Comparison of ENCODE assay signal across 11 cellular contexts in genomic region chr19:13872339-13872694, GRCh38. TPM values are rescaled to one million over a fixed set of nuclear protein-coding genes. Genes with fewer than 3 reads are reported as not detected.
DNase-seq lines count a peak whose midpoint lies in the region; ATAC-seq and TF ChIP-seq lines count a peak whose summit lies in the region.
"Had no signal": no experiment of that assay in that cellular context is flagged by ENCODE, and none has a peak within 500 bp of the region (broad histone marks: within the 10 kb centered on the region; RNA-seq: fewer than 3 reads in every experiment).

No MANE protein-coding gene starts in this region.

- no peak overlapping the region for H3K9ac ChIP-seq in HUES48 (ENCODE audit: low read depth, low read length)

- H3K4me3 Mint-ChIP-seq in CD14-positive monocyte = peak overlapping the region; percentile 74 to 89
- peak overlapping the region; percentile 79 for H3K4me3 Mint-ChIP-seq in nephron progenitor cell

- WGBS in thyroid gland, 2 donors = 40 to 48% methylated on average over 5 of the region's 5 CpGs

- TF ChIP-seq CTCF in CD14-positive monocyte (IDR thresholded peaks at IDR 0.05) (no peak), coronary artery (IDR thresholded peaks at IDR 0.05) (no peak), nephron progenitor cell (IDR thresholded peaks at IDR 0.05) (no peak), thyroid gland (IDR thresholded peaks at IDR 0.05) (no peak)

- peak overlapping the region; percentile 41; the same call in 1 of the 2 replicates for H3K4me3 ChIP-seq in HUES48 (ENCODE audit: low read depth, low read length)
- peak overlapping the region; percentile 65 for H3K4me3 ChIP-seq in coronary artery
- H3K4me3 ChIP-seq in thyroid gland (replicated peaks in 1 of 3) = peak overlapping the region in 1 of 3 donors; percentile 38

- H3K9me3 Mint-ChIP-seq in CD14-positive monocyte = no peaks in the 10 kb centered on the region
- H3K9me3 Mint-ChIP-seq in nephron progenitor cell = no peaks in the 10 kb centered on the region

- ATAC-seq in HG02759 (IDR thresholded peaks at IDR 0.05; ENCODE audit: unreplicated experiment) (no peak), GM21381 (IDR thresholded peaks at IDR 0.05; ENCODE audit: unreplicated experiment) (no peak)

- DNase-seq in CD14-positive monocyte (ENCODE audit: low spot score) (no peak), coronary artery (ENCODE audit: low spot score) (no peak), nephron progenitor cell (no peak), activated gamma-delta T cell treated with Interleukin-2 at 50 U/mL for 16 hours (no peak), thyroid gland (no peak)
- DNase-seq: DND-41, NCI-H1417 treated with DMSO at 0.1 percent for 48 hours had no signal

- H3K27me3 Mint-ChIP-seq in CD14-positive monocyte (ENCODE audit: low read depth in 3 of 3) (peaks cover 19 to 41% (median 19%) of the 10 kb centered on the region in 3 donors), nephron progenitor cell (ENCODE audit: low read depth, poor library complexity) (peaks cover 33% of the 10 kb centered on the region)

- intact Hi-C loops in CD14-positive monocyte (cut with micrococcal nuclease) (loop anchor here in 1 of 2 donors (10.0 kb wide), 1 partner anchor 612 kb away; no protein-coding TSS in a partner anchor), thyroid gland (cut with DNase I) (loop anchor here (5.0 to 10.0 kb wide), 2 partner anchors 270 to 598 kb away; no protein-coding TSS in a partner anchor)

- no peaks in the 10 kb centered on the region for H3K36me3 ChIP-seq in HUES48 (ENCODE audit: control insufficient read depth, insufficient read depth, low read length)
- no peaks in the 10 kb centered on the region for H3K36me3 ChIP-seq in thyroid gland

- TF ChIP-seq POLR2A in thyroid gland (IDR thresholded peaks at IDR 0.05) = no peak

- H3K4me1 ChIP-seq in HUES48 (ENCODE audit: control insufficient read depth, insufficient read depth, low read length) (peaks cover 4% of the 10 kb centered on the region), thyroid gland (peaks cover 0 to 3% of the 10 kb centered on the region in 2 donors)

- H3K27ac ChIP-seq in HUES48 (ENCODE audit: low read depth, low read length) (no peak overlapping the region), coronary artery (no peak overlapping the region), thyroid gland (no peak overlapping the region)

- H3K36me3 Mint-ChIP-seq in CD14-positive monocyte (no peaks in the 10 kb centered on the region), nephron progenitor cell (ENCODE audit: low read depth) (no peaks in the 10 kb centered on the region)

- H3K9me3 ChIP-seq in HUES48 (ENCODE audit: control insufficient read depth, insufficient read depth, low read length) (no peaks in the 10 kb centered on the region), thyroid gland (no peaks in the 10 kb centered on the region)

- H3K27ac Mint-ChIP-seq in CD14-positive monocyte = peak overlapping the region in 1 of 7 donors; percentile 32
- no peak overlapping the region for H3K27ac Mint-ChIP-seq in nephron progenitor cell

- H3K4me1 Mint-ChIP-seq in CD14-positive monocyte (peaks cover 9% of the 10 kb centered on the region), nephron progenitor cell (peaks cover 48% of the 10 kb centered on the region)

- H3K27me3 ChIP-seq in HUES48 (ENCODE audit: control insufficient read depth, insufficient read depth, low read length) = peaks cover 83% of the 10 kb centered on the region
- no peaks in the 10 kb centered on the region for H3K27me3 ChIP-seq in thyroid gland

RNA-seq across cellular contexts. Expression of gene NANOS3, which starts 4.6 kb away (rescaled TPM):
- polyA plus RNA-seq in CD14-positive monocyte = not detected
- not detected for total RNA-seq in thyroid gland
- polyA plus RNA-seq: esophagus had no signal

RNA-seq across cellular contexts. Expression of gene BRME1, which starts 33.6 kb away (rescaled TPM):
- polyA plus RNA-seq in CD14-positive monocyte = under 1 TPM in 1 of 2 donors, not detected in 1; 0.28 TPM
- total RNA-seq in thyroid gland = 1 to 10 TPM in 3 of 4 donors, under 1 TPM in 1; 0.34 to 1.7 (median 1.0) TPM

RNA-seq across cellular contexts. Expression of gene CC2D1A, which starts 33.7 kb away (rescaled TPM):
- 1 to 10 TPM; 4.6 to 6.2 TPM for polyA plus RNA-seq in CD14-positive monocyte
- total RNA-seq in thyroid gland = 10 to 100 TPM; 29.3 to 36.4 (median 31.3) TPM
